ENCODE assay signal across 1 cellular context in the genomic region with DNA sequence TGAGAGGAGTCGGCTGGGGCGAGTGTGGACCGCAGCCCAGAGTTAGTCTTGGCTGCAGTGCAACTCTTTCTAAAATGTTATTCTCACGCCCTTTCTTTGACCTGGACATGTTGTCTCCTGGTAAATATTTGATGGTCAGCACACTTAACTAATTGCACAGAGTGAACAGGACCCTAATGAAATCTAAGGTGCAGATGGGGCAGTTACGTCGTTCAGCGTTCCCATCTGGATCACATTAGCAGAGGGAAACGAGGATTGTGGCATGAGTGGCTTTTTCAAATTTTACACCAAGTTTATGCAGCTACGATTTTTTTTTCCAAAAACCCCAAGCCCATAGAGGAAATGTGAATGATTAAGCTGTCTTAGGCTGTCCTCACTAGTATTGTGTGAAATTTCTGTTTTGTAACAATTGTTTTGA.
TF ChIP-seq lines count a peak whose summit lies in the region.

No MANE protein-coding gene starts in this region.

TF ChIP-seq in IMR-90, 13 proteins besides CTCF, POLR2A, EP300 and RAD21 (continued from another document):
- TF ChIP-seq ELK1 (IDR thresholded peaks at IDR 0.05; ENCODE audit: borderline replicate concordance, low read depth, low read length) (no peak), RFX5 (IDR thresholded peaks at IDR 0.05; ENCODE audit: low read depth, low read length) (no peak)
